9 cellular contexts compared by ENCODE assay signal in genomic region chr3:46717447-46718231, GRCh38. TPM values are rescaled to one million over a fixed set of nuclear protein-coding genes. Genes with fewer than 3 reads are reported as not detected.
DNase-seq lines count a peak whose midpoint lies in the region; ATAC-seq and TF ChIP-seq lines count a peak whose summit lies in the region.
"Had no signal": no experiment of that assay in that cellular context is flagged by ENCODE, and none has a peak within 500 bp of the region (broad histone marks: within the 10 kb centered on the region; RNA-seq: fewer than 3 reads in every experiment).

TSS of gene PRSS50 (minus strand) at chr3:46717869. CDS start at chr3:46717824, 45 bp downstream.

- H2BK15ac ChIP-seq in mesenchymal stem cell (ENCODE audit: low read depth, poor library complexity, severe bottlenecking): no peak within 1 kb of the TSS

- H3K36me3 ChIP-seq in mesenchymal stem cell (ENCODE audit: control insufficient read depth in 1 of 2, insufficient read depth in 2 of 2, low read depth in 1 of 2, low read length in 2 of 2): no peaks in the 10 kb centered on the region

- POLR2A ChIA-PET in AG04449 (lab: Yijun Ruan, JAX): no interaction called here

- H3K27me3 ChIP-seq in mesenchymal stem cell (ENCODE audit: control insufficient read depth in 1 of 2, insufficient read depth in 1 of 2, low read length in 2 of 2): peaks cover 10 to 67% of the 10 kb centered on the region in 2 experiments

- H3K27ac ChIP-seq in mesenchymal stem cell (ENCODE audit: low read length, poor library complexity, severe bottlenecking): no peak within 1 kb of the TSS

- no peaks in the 10 kb centered on the region for H3K79me1 ChIP-seq in mesenchymal stem cell (replicated peaks; ENCODE audit: low read length, poor library complexity, severe bottlenecking)

- H2BK120ac ChIP-seq in mesenchymal stem cell (ENCODE audit: low read depth, low read length): no peak within 1 kb of the TSS

- in situ Hi-C loops in GM13977 (cut with MboI; ENCODE audit: low pct_unique_long_range_greater_than_20kb, low sequenced_read_pairs, unreplicated experiment): loop anchor here (10.0 kb wide), 2 partner anchors 177 to 647 kb away; no protein-coding TSS in a partner anchor

- no peak within 1 kb of the TSS for H2AK5ac ChIP-seq in mesenchymal stem cell (ENCODE audit: low read length, severe bottlenecking)

- H3K9me3 ChIP-seq in mesenchymal stem cell (ENCODE audit: control insufficient read depth, low read length): peaks cover 3% of the 10 kb centered on the region

- no peak within 1 kb of the TSS for H3K9ac ChIP-seq in mesenchymal stem cell (ENCODE audit: low read length)

- H3K4me1 ChIP-seq in mesenchymal stem cell (ENCODE audit: control insufficient read depth, insufficient read depth, low read depth, low read length): no peaks in the 10 kb centered on the region

- CTCF ChIA-PET in AG04449 (lab: Yijun Ruan, JAX): interaction anchor here (1.0 to 4.0 kb wide), 3 partner anchors 10 to 11 kb away, joined by 3 to 29 read pairs (median 29); no protein-coding TSS in a partner anchor

- no peak within 1 kb of the TSS for H2AFZ ChIP-seq in mesenchymal stem cell (ENCODE audit: low read depth, low read length)

- no peak within 1 kb of the TSS for H4K91ac ChIP-seq in mesenchymal stem cell (ENCODE audit: low read length)

- peak; percentile 22 for TF ChIP-seq CTCF in AG04449 (IDR thresholded peaks at IDR 0.05; ENCODE audit: insufficient read depth, low read length, missing control alignments)
- peak; percentile 28 for TF ChIP-seq CTCF in GM13977 (IDR thresholded peaks at IDR 0.05; ENCODE audit: extremely low read depth, insufficient read depth, missing control alignments)

- DNase-seq in AG04449 (ENCODE audit: low read depth, low spot score) (no peak), GM13977 (ENCODE audit: low spot score) (no peak), mucosa of gallbladder (ENCODE audit: low spot score) (peak; percentile 9), DMS79 (lab: John Stamatoyannopoulos, UW) (no peak), mesenchymal stem cell (no peak)
- DNase-seq in activated T-cell treated with anti-CD3 and anti-CD28 coated beads, Interleukin-2, amount 50 U/mL, for 48 hours: peak; percentile 65 to 78
- no peak for DNase-seq in central memory CD4-positive, alpha-beta T cell

- H3K14ac ChIP-seq in mesenchymal stem cell (ENCODE audit: low read length in 2 of 2): no peak within 1 kb of the TSS

- H3K4me3 ChIP-seq in AG04449 (ENCODE audit: low read depth, low read length) (no peak within 1 kb of the TSS), mesenchymal stem cell (ENCODE audit: insufficient read depth in 1 of 2, low read depth in 1 of 2, low read length in 2 of 2) (no peak within 1 kb of the TSS)

- ATAC-seq in HG02885 (IDR thresholded peaks at IDR 0.05; ENCODE audit: poor library complexity, unreplicated experiment): no peak

- no peak within 1 kb of the TSS for H2BK12ac ChIP-seq in mesenchymal stem cell (ENCODE audit: low read length in 2 of 2)

- no peak within 1 kb of the TSS for H3K4ac ChIP-seq in mesenchymal stem cell (ENCODE audit: low read depth in 1 of 2, low read length in 2 of 2)

- H2BK5ac ChIP-seq in mesenchymal stem cell (ENCODE audit: low read depth, low read length, poor library complexity, severe bottlenecking): no peak within 1 kb of the TSS

- H3K23ac ChIP-seq in mesenchymal stem cell (ENCODE audit: low read length in 2 of 2): no peak within 1 kb of the TSS

- 88% methylated on average over 60 of the region's 61 CpGs for WGBS in mesenchymal stem cell

- H3K4me2 ChIP-seq in mesenchymal stem cell (ENCODE audit: low read length, poor library complexity, severe bottlenecking): no peak within 1 kb of the TSS

- no peak within 1 kb of the TSS for H3K18ac ChIP-seq in mesenchymal stem cell (ENCODE audit: low read depth in 1 of 2, low read length in 2 of 2)

- H4K8ac ChIP-seq in mesenchymal stem cell (ENCODE audit: low read length): no peak within 1 kb of the TSS

RNA-seq across cellular contexts. Expression of gene PRSS50, which starts in this region (rescaled TPM):
- total RNA-seq in mucosa of gallbladder: 0.17 TPM
- not detected for polyA plus RNA-seq in mesenchymal stem cell (2013, experiment 1 of 2)
- not detected for polyA plus RNA-seq in mesenchymal stem cell (2013, experiment 2 of 2)
- polyA plus RNA-seq: neural cell had no signal

Comparison
In these comparisons a context has a peak if more than half of its experiments do, and no peak if none do; other contexts are left out.
1. Peak in DNase-seq in mucosa of gallbladder; RNA of the gene not detected or under 1 TPM.
2. DNase-seq: peak in activated T-cell treated with anti-CD3 and anti-CD28 coated beads, Interleukin-2, amount 50 U/mL, for 48 hours (2 of 2); none in AG04449 (single experiment), GM13977 (single experiment), central memory CD4-positive, alpha-beta T cell (single experiment), DMS79 (single experiment) and mesenchymal stem cell (single experiment).